In genomic region chr7:70183278-70183677, GRCh38 we compare ENCODE assay signal across 24 cellular contexts.
A peak's percentile ranks its signal among the peaks of the same experiment; 100 is the strongest.
DNase-seq lines count a peak whose midpoint lies in the region; ATAC-seq and TF ChIP-seq lines count a peak whose summit lies in the region.
"Had no signal": no experiment of that assay in that cellular context is flagged by ENCODE, and none has a peak within 500 bp of the region (broad histone marks: within the 10 kb centered on the region; RNA-seq: fewer than 3 reads in every experiment).

No MANE protein-coding gene starts in this region.

- H3K27me3 Mint-ChIP-seq in neural progenitor cell (ENCODE audit: insufficient read depth, low read depth): peaks cover under 1% of the 10 kb centered on the region
- no peaks in the 10 kb centered on the region for H3K27me3 Mint-ChIP-seq in T-helper 2 cell treated with Interferon-gamma antibody and Interleukin-4, amounts not matched to agents 5 μg/mL and 100 μg/mL, for 36 hours (ENCODE audit: low read depth)
- H3K27me3 Mint-ChIP-seq: stimulated activated naive B cell treated with anti-CD40 and anti-IgM and Interleukin-4, amounts not matched to agents 10 μg/mL and 1 μg/mL and 100 μg/mL, for 72 hours had no signal

- no peak overlapping the region for H3K4me2 ChIP-seq in neural progenitor cell
- H3K4me2 ChIP-seq: hepatocyte had no signal

- intact Hi-C loops in colonic mucosa (cut with DNase I): no loop called here

- H3K9ac ChIP-seq in colonic mucosa (ENCODE audit: low read depth in 2 of 2, low read length in 2 of 2) (no peak overlapping the region), neural progenitor cell (no peak overlapping the region)

- H3K9me3 Mint-ChIP-seq in neural progenitor cell: no peaks in the 10 kb centered on the region
- H3K9me3 Mint-ChIP-seq in T-helper 2 cell treated with Interferon-gamma antibody and Interleukin-4, amounts not matched to agents 5 μg/mL and 100 μg/mL, for 36 hours: peaks cover 6% of the 10 kb centered on the region
- H3K9me3 Mint-ChIP-seq: central memory CD8-positive, alpha-beta T cell had no signal

- peaks cover 32% of the 10 kb centered on the region for H3K4me1 Mint-ChIP-seq in neural progenitor cell
- no peaks in the 10 kb centered on the region for H3K4me1 Mint-ChIP-seq in T-helper 2 cell treated with Interferon-gamma antibody and Interleukin-4, amounts not matched to agents 5 μg/mL and 100 μg/mL, for 36 hours (ENCODE audit: low read depth)
- H3K4me1 Mint-ChIP-seq: central memory CD8-positive, alpha-beta T cell had no signal

- H3K4me3 ChIP-seq in colonic mucosa (no peak overlapping the region), neural progenitor cell (no peak overlapping the region)
- H3K4me3 ChIP-seq: hepatocyte, lower lobe of right lung, thoracic aorta had no signal

- POLR2A ChIA-PET in HEK293T (lab: Yijun Ruan, JAX): no interaction called here

- H2AFZ ChIP-seq in neural progenitor cell (replicated peaks): no peak overlapping the region
- H2AFZ ChIP-seq: hepatocyte had no signal

- H3K27me3 ChIP-seq in colonic mucosa: no peaks in the 10 kb centered on the region
- peaks cover 28% of the 10 kb centered on the region for H3K27me3 ChIP-seq in neural progenitor cell
- H3K27me3 ChIP-seq: hepatocyte had no signal

- H3K4me1 ChIP-seq in colonic mucosa (no peaks in the 10 kb centered on the region), neural progenitor cell (peaks cover 8% of the 10 kb centered on the region)

- no peak overlapping the region for H3K27ac ChIP-seq in colonic mucosa
- no peak overlapping the region for H3K27ac ChIP-seq in neural progenitor cell
- H3K27ac ChIP-seq: hepatocyte, lower lobe of right lung, thoracic aorta had no signal

- peak overlapping the region; percentile 30 for H3K27ac Mint-ChIP-seq in neural progenitor cell
- no peak overlapping the region for H3K27ac Mint-ChIP-seq in T-helper 2 cell treated with Interferon-gamma antibody and Interleukin-4, amounts not matched to agents 5 μg/mL and 100 μg/mL, for 36 hours
- H3K27ac Mint-ChIP-seq: activated CD8-positive, alpha-beta memory T cell treated with anti-CD3 and anti-CD28 coated beads, Interleukin-2, amount 10 ng/mL, durations not matched to agents 7 days and 5 days; activated T-helper 1 cell treated with anti-CD3 and anti-CD28 coated beads, Interleukin-12 subunit alpha, Interleukin-12 subunit beta, Interleukin-2, Interleukin-4 antibody, amounts not matched to agents 30 ng/mL and 10 ng/mL and 1 ng/mL, durations not matched to agents 14 hours and 24 hours and 36 hours; stimulated activated naive B cell treated with anti-CD40 and anti-IgM and Interleukin-4, amounts not matched to agents 10 μg/mL and 1 μg/mL and 100 μg/mL, for 72 hours had no signal

- TF ChIP-seq CTCF in colonic mucosa (IDR thresholded peaks at IDR 0.05): no peak
- TF ChIP-seq CTCF in neural progenitor cell (IDR thresholded peaks at IDR 0.05): no peak

- no peaks in the 10 kb centered on the region for H3K36me3 Mint-ChIP-seq in neural progenitor cell
- no peaks in the 10 kb centered on the region for H3K36me3 Mint-ChIP-seq in T-helper 2 cell treated with Interferon-gamma antibody and Interleukin-4, amounts not matched to agents 5 μg/mL and 100 μg/mL, for 36 hours (ENCODE audit: low read depth)
- H3K36me3 Mint-ChIP-seq: activated CD8-positive, alpha-beta memory T cell treated with anti-CD3 and anti-CD28 coated beads, Interleukin-2, amount 10 ng/mL, durations not matched to agents 7 days and 5 days had no signal

- H3K4me3 Mint-ChIP-seq in neural progenitor cell: no peak overlapping the region
- H3K4me3 Mint-ChIP-seq in T-helper 2 cell treated with Interferon-gamma antibody and Interleukin-4, amounts not matched to agents 5 μg/mL and 100 μg/mL, for 36 hours: no peak overlapping the region
- H3K4me3 Mint-ChIP-seq: activated CD8-positive, alpha-beta memory T cell treated with anti-CD3 and anti-CD28 coated beads, Interleukin-2, amount 10 ng/mL, durations not matched to agents 7 days and 5 days; activated T-helper 1 cell treated with anti-CD3 and anti-CD28 coated beads, Interleukin-12 subunit alpha, Interleukin-12 subunit beta, Interleukin-2, Interleukin-4 antibody, amounts not matched to agents 30 ng/mL and 10 ng/mL and 1 ng/mL, durations not matched to agents 14 hours and 24 hours and 36 hours; central memory CD8-positive, alpha-beta T cell; stimulated activated naive B cell treated with anti-CD40 and anti-IgM and Interleukin-4, amounts not matched to agents 10 μg/mL and 1 μg/mL and 100 μg/mL, for 72 hours had no signal

- H3K36me3 ChIP-seq in colonic mucosa: no peaks in the 10 kb centered on the region
- H3K36me3 ChIP-seq in neural progenitor cell: no peaks in the 10 kb centered on the region
- H3K36me3 ChIP-seq: lower lobe of right lung, thoracic aorta had no signal

- CTCF ChIA-PET in HEK293T (lab: Yijun Ruan, JAX): no interaction called here

- no peaks in the 10 kb centered on the region for H3F3A ChIP-seq in neural progenitor cell (ENCODE audit: low read depth)

- H3K9me3 ChIP-seq in colonic mucosa: no peaks in the 10 kb centered on the region
- no peaks in the 10 kb centered on the region for H3K9me3 ChIP-seq in neural progenitor cell (ENCODE audit: low read depth)
- H3K9me3 ChIP-seq: lower lobe of right lung, thoracic aorta had no signal

- H3K79me2 ChIP-seq in neural progenitor cell (ENCODE audit: low read depth): no peaks in the 10 kb centered on the region
- H3K79me2 ChIP-seq: hepatocyte had no signal

- no peak for ATAC-seq in HG03469 (IDR thresholded peaks at IDR 0.05; ENCODE audit: unreplicated experiment)
- ATAC-seq: activated CD8-positive, alpha-beta memory T cell treated with anti-CD3 and anti-CD28 coated beads, Interleukin-2, amount 10 ng/mL, durations not matched to agents 7 days and 5 days; lower lobe of right lung; stimulated activated naive B cell treated with anti-CD40 and anti-IgM and Interleukin-4, amounts not matched to agents 10 μg/mL and 1 μg/mL and 100 μg/mL, for 72 hours had no signal

- no peaks in the 10 kb centered on the region for H4K20me1 ChIP-seq in neural progenitor cell (ENCODE audit: low read depth)

- peak; percentile 48 for DNase-seq in HEK293T (ENCODE audit: extremely low spot score)
- DNase-seq in NCI-H446 treated with DMSO at 0.1 percent for 48 hours (lab: John Stamatoyannopoulos, UW): peak; percentile 30
- DNase-seq in colonic mucosa: peak; percentile 26
- DNase-seq in neural progenitor cell (ENCODE audit: low spot score): peak; percentile 43
- no peak for DNase-seq in NCI-H1436 treated with DMSO at 0.1 percent for 48 hours (lab: John Stamatoyannopoulos, UW)
- no peak for DNase-seq in T-helper 2 cell treated with Interferon-gamma antibody and Interleukin-4, amounts not matched to agents 5 μg/mL and 100 μg/mL, for 36 hours (ENCODE audit: low spot score)
- DNase-seq in superior temporal gyrus (ENCODE audit: extremely low spot score): no peak
- DNase-seq: activated CD4-positive, alpha-beta T cell treated with anti-CD3 and anti-CD28 coated beads for 4 hours; activated CD8-positive, alpha-beta memory T cell treated with anti-CD3 and anti-CD28 coated beads, Interleukin-2, amount 10 ng/mL, durations not matched to agents 7 days and 5 days; activated naive CD4-positive, alpha-beta T cell treated with anti-CD3 and anti-CD28 coated beads, Interleukin-2, amount 50 U/mL, for 16 hours; erythroblast; foreskin fibroblast; HCEC 1CT; islet precursor cell; lower lobe of right lung; NCI-H526; Right ventricle myocardium superior; stimulated activated CD4-positive, alpha-beta T cell treated with anti-CD3 and anti-CD28 coated beads, Interleukin-2, amount 100 ng/mL, for 48 hours; stimulated activated naive B cell treated with anti-CD40 and anti-IgM and Interleukin-4, amounts not matched to agents 10 μg/mL and 1 μg/mL and 100 μg/mL, for 72 hours had no signal

TF ChIP-seq in HEK293T, 16 proteins besides CTCF, POLR2A, EP300 and RAD21:
- TF ChIP-seq SUZ12 (IDR thresholded peaks at IDR 0.05): no peak
- peak; percentile 93 for TF ChIP-seq PKNOX1 (IDR thresholded peaks at IDR 0.05)
- TF ChIP-seq HDGF (IDR thresholded peaks at IDR 0.05; ENCODE audit: borderline replicate concordance): no peak
- TF ChIP-seq LEF1 (IDR thresholded peaks at IDR 0.05; ENCODE audit: borderline replicate concordance): no peak
- 0 out of 2 replicates have a peak, but pooled peaks have one; percentile 9 for TF ChIP-seq L3MBTL2 (conservative IDR thresholded peaks at IDR 0.05)
- TF ChIP-seq CTBP1 (IDR thresholded peaks at IDR 0.05; ENCODE audit: borderline replicate concordance): no peak
- TF ChIP-seq BHLHE40 (IDR thresholded peaks at IDR 0.05; ENCODE audit: borderline replicate concordance): no peak

Comparison
In these comparisons a context has a peak if more than half of its experiments do, and no peak if none do; other contexts are left out.
1. DNase-seq: peak in HEK293T (single experiment), NCI-H446 treated with DMSO at 0.1 percent for 48 hours (single experiment), colonic mucosa (single experiment) and neural progenitor cell (single experiment); none in NCI-H1436 treated with DMSO at 0.1 percent for 48 hours (single experiment), T-helper 2 cell treated with Interferon-gamma antibody and Interleukin-4, amounts not matched to agents 5 μg/mL and 100 μg/mL, for 36 hours (single experiment) and superior temporal gyrus (single experiment).